In the genomic region with DNA sequence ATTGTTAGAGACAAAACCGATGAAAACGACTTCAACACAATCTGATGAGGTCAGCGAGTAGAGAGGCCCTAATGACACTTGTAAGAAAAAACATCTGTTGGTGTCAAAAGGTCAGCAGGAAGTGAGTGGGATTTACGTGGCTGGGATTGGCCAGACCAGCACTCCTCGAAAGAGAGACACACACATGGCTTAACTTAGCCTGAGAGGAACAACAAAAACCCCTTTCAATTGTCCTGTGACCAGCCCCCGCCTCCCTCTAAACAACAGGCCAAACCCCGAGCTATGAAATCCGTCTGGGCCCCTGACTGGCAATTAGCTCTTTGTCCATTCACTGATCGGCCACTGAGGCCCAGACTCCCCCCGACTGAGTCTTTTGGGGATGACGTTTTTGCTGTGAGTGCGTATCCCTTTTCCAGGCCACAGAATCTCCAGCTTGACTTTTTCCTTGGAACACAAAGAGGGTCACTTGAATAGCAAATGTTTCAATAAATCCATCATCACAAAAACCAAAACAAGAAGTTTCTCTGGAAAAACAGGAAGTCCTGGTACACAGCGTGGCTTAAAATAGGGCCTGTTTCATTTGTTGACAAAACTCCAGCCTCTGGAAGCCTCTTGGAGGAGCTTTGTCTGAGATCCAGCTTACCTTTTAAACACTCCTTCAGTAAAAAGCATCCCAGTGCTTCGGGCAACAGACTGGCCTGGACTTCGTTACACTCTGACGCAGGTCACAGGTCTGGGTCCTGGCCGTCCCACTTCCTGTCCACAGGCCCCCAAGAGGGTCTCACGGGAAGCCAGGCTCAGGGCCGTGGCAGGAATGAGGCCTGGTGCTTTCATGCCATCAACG, we compare ENCODE assay signal across 8 cellular contexts.
A peak's percentile ranks its signal among the peaks of the same experiment; 100 is the strongest.
DNase-seq lines count a peak whose midpoint lies in the region; ATAC-seq, FAIRE-seq and TF ChIP-seq lines count a peak whose summit lies in the region.

No MANE protein-coding gene starts in this region.

- POLR2A ChIA-PET in A549 (lab: Yijun Ruan, JAX): no interaction called here

- TF ChIP-seq EP300 in A549 (IDR thresholded peaks at IDR 0.05): no peak

- H3K27ac ChIP-seq in A549: no peak overlapping the region; a peak in 1 of 6 replicates

- H3K4me3 ChIP-seq in A549: no peak overlapping the region

- H3K4me2 ChIP-seq in A549: no peak overlapping the region

- DNase-seq in A549 (ENCODE audit: low read depth in 1 of 2, low spot score in 1 of 2) (no peak), anterior cingulate cortex (lab: John Stamatoyannopoulos, UW) (peak in 56 of 58 donors; percentile 18 to 93 (median 74)), hepatic stellate cell (ENCODE audit: low spot score) (peak; percentile 88), retina (peak; percentile 74)
- DNase-seq in NK-92 treated with Interleukin-12 subunit alpha and Interleukin-12 subunit beta, amount 100 ng/mL, for 24 hours (lab: John Stamatoyannopoulos, UW): no peak

- TF ChIP-seq POLR2A in A549 (IDR thresholded peaks at IDR 0.05; ENCODE audit: low read length): no peak

- TF ChIP-seq CTCF in A549 (IDR thresholded peaks at IDR 0.05): no peak

- peaks cover 20% of the 10 kb centered on the region for H3K4me1 ChIP-seq in A549

- H3K9me3 ChIP-seq in A549: no peaks in the 10 kb centered on the region

- no peak for TF ChIP-seq RAD21 in A549 (conservative IDR thresholded peaks at IDR 0.05 in 1 of 2, IDR thresholded peaks at IDR 0.05 in 1 of 2)

- CTCF ChIA-PET in A549 (lab: Yijun Ruan, JAX): interaction anchor here (0.6 to 3.2 kb wide), 3 partner anchors 9 to 1619 kb away, joined by 3 to 26 read pairs (median 3); no protein-coding TSS in a partner anchor

- ATAC-seq in A549: no peak
- peak; percentile 37 for ATAC-seq in HG03378 (IDR thresholded peaks at IDR 0.05; ENCODE audit: unreplicated experiment)
- ATAC-seq in GM18858 (IDR thresholded peaks at IDR 0.05; ENCODE audit: unreplicated experiment): no peak
- ATAC-seq in GM21381 (IDR thresholded peaks at IDR 0.05; ENCODE audit: unreplicated experiment): no peak

- 81% methylated on average over 20 of the region's 20 CpGs for WGBS in A549 (ENCODE audit: missing lambda C conversion rate)

- FAIRE-seq in A549 (lab: Jason Lieb, UNC): no peak

TF ChIP-seq in A549, 52 proteins besides CTCF, POLR2A, EP300 and RAD21:
- TF ChIP-seq RARB (CRISPR knock-in tag; IDR thresholded peaks at IDR 0.05) (no peak), HOXB13 (CRISPR knock-in tag; IDR thresholded peaks at IDR 0.05; ENCODE audit: low read depth) (no peak), FOSL2 (IDR thresholded peaks at IDR 0.05) (no peak), FOSL2 (CRISPR knock-in tag; IDR thresholded peaks at IDR 0.05) (no peak), MAFK (IDR thresholded peaks at IDR 0.05; ENCODE audit: partially characterized antibody) (peak; percentile 57)
- TF ChIP-seq, protein P1, sequence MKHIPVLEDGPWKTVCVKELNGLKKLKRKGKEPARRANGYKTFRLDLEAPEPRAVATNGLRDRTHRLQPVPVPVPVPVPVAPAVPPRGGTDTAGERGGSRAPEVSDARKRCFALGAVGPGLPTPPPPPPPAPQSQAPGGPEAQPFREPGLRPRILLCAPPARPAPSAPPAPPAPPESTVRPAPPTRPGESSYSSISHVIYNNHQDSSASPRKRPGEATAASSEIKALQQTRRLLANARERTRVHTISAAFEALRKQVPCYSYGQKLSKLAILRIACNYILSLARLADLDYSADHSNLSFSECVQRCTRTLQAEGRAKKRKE (CRISPR knock-in tag; IDR thresholded peaks at IDR 0.05; ENCODE audit: low read depth): no peak

Comparison
In these comparisons a context has a peak if more than half of its experiments do, and no peak if none do; other contexts are left out.
1. DNase-seq: peak in anterior cingulate cortex (56 of 58), hepatic stellate cell (single experiment) and retina (single experiment); none in A549 (0 of 2) and NK-92 treated with Interleukin-12 subunit alpha and Interleukin-12 subunit beta, amount 100 ng/mL, for 24 hours (single experiment).